Comparison of ENCODE assay signal across 16 cellular contexts in the genomic region with DNA sequence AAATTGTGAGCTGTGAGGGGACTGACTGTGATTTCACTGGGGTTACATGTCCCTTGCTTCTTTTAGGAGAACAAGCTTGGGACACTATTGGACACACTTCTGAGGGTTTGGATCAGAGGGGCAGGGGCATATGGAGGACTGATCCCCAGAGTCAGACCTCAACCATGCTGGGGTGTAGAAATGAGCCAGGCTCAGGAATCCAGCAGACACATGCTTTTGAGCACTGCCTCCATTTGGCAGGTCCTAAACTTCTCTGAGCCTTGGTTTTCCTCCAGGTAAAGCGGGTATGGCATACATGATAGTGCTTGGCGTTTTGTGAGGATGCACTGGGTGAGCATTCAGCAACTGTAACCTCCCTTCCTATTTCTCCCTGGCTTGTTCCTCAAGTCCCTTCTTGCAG.
DNase-seq lines count a peak whose midpoint lies in the region; ATAC-seq and TF ChIP-seq lines count a peak whose summit lies in the region.
"Had no signal": no experiment of that assay in that cellular context is flagged by ENCODE, and none has a peak within 500 bp of the region (broad histone marks: within the 10 kb centered on the region; RNA-seq: fewer than 3 reads in every experiment).

No MANE protein-coding gene starts in this region.

- H3K4me1 ChIP-seq in heart right ventricle (peaks cover 28 to 59% (median 51%) of the 10 kb centered on the region in 9 donors), gastroesophageal sphincter (peaks cover 0 to 20% (median 15%) of the 10 kb centered on the region in 3 donors), sigmoid colon (peaks cover 2 to 30% (median 25%) of the 10 kb centered on the region in 4 donors), vagina (peaks cover 25% of the 10 kb centered on the region), H9 (ENCODE audit: insufficient read depth, low read length) (peaks cover 12% of the 10 kb centered on the region; the same call in 1 of the 2 replicates)

- WGBS in heart right ventricle, 2 donors, result 82 to 83% methylated on average over 2 of the region's 2 CpGs
- 80% methylated on average over 2 of the region's 2 CpGs; no CpG with 5 or more reads in 1 of the 2 donors for WGBS in gastroesophageal sphincter (ENCODE audit: low coverage in 1 of 2), 2 donors
- WGBS in sigmoid colon, 2 donors, result 92 to 93% methylated on average over 2 of the region's 2 CpGs
- WGBS in H9 (ENCODE audit: extremely low coverage, insufficient read length, low lambda C conversion rate), result no CpG with 5 or more reads among the region's 2 CpGs

- H3K27ac Mint-ChIP-seq in stimulated activated effector memory CD8-positive, alpha-beta T cell treated with anti-CD3 and anti-CD28 coated beads, Interleukin-12 subunit alpha, Interleukin-12 subunit beta, amount 100 ng/mL, for 72 hours, result no peak overlapping the region
- peak overlapping the region in 1 of 3 experiments; percentile 79; a peak in 2 of 7 replicates for H3K27ac Mint-ChIP-seq in H9
- H3K27ac Mint-ChIP-seq: activated CD4-positive, alpha-beta T cell treated with anti-CD3 and anti-CD28 coated beads, Interleukin-2, amount 10 ng/mL, durations not matched to agents 7 days and 5 days; activated naive CD8-positive, alpha-beta T cell treated with anti-CD3 and anti-CD28 coated beads, Interleukin-2, amount 50 U/mL, for 24 hours; dendritic cell treated with granulocyte-macrophage colony-stimulating factor and Interleukin-4, amounts not matched to agents 40 ng/mL and 50 ng/mL, for 4 days had no signal

- H4K91ac ChIP-seq in H9 (ENCODE audit: insufficient read length, low read depth, low read length), result no peak overlapping the region

- H2AFZ ChIP-seq in H9 (ENCODE audit: low read length), result no peak overlapping the region

- DNase-seq in heart right ventricle, result no peak
- no peak for DNase-seq in left cardiac atrium
- no peak for DNase-seq in sigmoid colon
- no peak for DNase-seq in vagina (ENCODE audit: extremely low spot score in 2 of 2)
- no peak for DNase-seq in stimulated activated effector memory CD8-positive, alpha-beta T cell treated with anti-CD3 and anti-CD28 coated beads, Interleukin-12 subunit alpha, Interleukin-12 subunit beta, amount 100 ng/mL, for 72 hours (ENCODE audit: low spot score in 2 of 2)
- DNase-seq in NCI-H748 treated with DMSO at 0.1 percent for 48 hours (lab: John Stamatoyannopoulos, UW), result no peak
- no peak for DNase-seq in H9
- DNase-seq: activated CD4-positive, alpha-beta T cell treated with anti-CD3 and anti-CD28 coated beads, Interleukin-2, amount 10 ng/mL, durations not matched to agents 7 days and 5 days; activated naive CD8-positive, alpha-beta T cell treated with anti-CD3 and anti-CD28 coated beads, Interleukin-2, amount 50 U/mL, for 24 hours; activated T-cell treated with anti-CD3 and anti-CD28 coated beads, Interleukin-2, amount 50 U/mL, for 4 hours; COR-L47; KG1; NCI-H1105 had no signal

- H3K4me3 ChIP-seq in heart right ventricle, result no peak overlapping the region
- H3K4me3 ChIP-seq in gastroesophageal sphincter, result no peak overlapping the region
- H3K4me3 ChIP-seq in sigmoid colon, result no peak overlapping the region
- H3K4me3 ChIP-seq in vagina, result no peak overlapping the region

- no peak overlapping the region for H3K23ac ChIP-seq in H9 (ENCODE audit: insufficient read length, low read depth, low read length)

- H2BK120ac ChIP-seq in H9 (ENCODE audit: low read depth, low read length, poor library complexity, severe bottlenecking), result no peak overlapping the region

- no peaks in the 10 kb centered on the region for H3K9me3 ChIP-seq in heart right ventricle
- no peaks in the 10 kb centered on the region for H3K9me3 ChIP-seq in gastroesophageal sphincter
- H3K9me3 ChIP-seq in sigmoid colon, result no peaks in the 10 kb centered on the region
- no peaks in the 10 kb centered on the region for H3K9me3 ChIP-seq in vagina
- no peaks in the 10 kb centered on the region for H3K9me3 ChIP-seq in H9 (ENCODE audit: control insufficient read depth, low read depth, low read length)

- no peak for TF ChIP-seq CTCF in heart right ventricle (IDR thresholded peaks at IDR 0.05)
- TF ChIP-seq CTCF in gastroesophageal sphincter (IDR thresholded peaks at IDR 0.05), result no peak
- TF ChIP-seq CTCF in sigmoid colon (IDR thresholded peaks at IDR 0.05), result no peak
- TF ChIP-seq CTCF in vagina (IDR thresholded peaks at IDR 0.05), result no peak
- TF ChIP-seq CTCF in H9 (conservative IDR thresholded peaks at IDR 0.05), result no peak

- no peak overlapping the region for H2BK15ac ChIP-seq in H9 (ENCODE audit: low read depth, low read length)

- TF ChIP-seq POLR2A in gastroesophageal sphincter (IDR thresholded peaks at IDR 0.05), result no peak
- TF ChIP-seq POLR2A in sigmoid colon (IDR thresholded peaks at IDR 0.05), result no peak
- TF ChIP-seq POLR2A in vagina (IDR thresholded peaks at IDR 0.05), result no peak

- H4K5ac ChIP-seq in H9 (ENCODE audit: insufficient read length, low read depth, low read length), result no peak overlapping the region

- no peaks in the 10 kb centered on the region for H3K23me2 ChIP-seq in H9 (ENCODE audit: insufficient read length, low read depth, low read length, poor library complexity, severe bottlenecking)

- peak overlapping the region; percentile 75 to 94 (median 88) for H3K27ac ChIP-seq in heart right ventricle
- H3K27ac ChIP-seq in gastroesophageal sphincter, result peak overlapping the region in 3 of 4 donors; percentile 77 to 88 (median 80)
- peak overlapping the region; percentile 71 to 81 (median 76) for H3K27ac ChIP-seq in sigmoid colon
- peak overlapping the region; percentile 92 for H3K27ac ChIP-seq in vagina
- no peak overlapping the region for H3K27ac ChIP-seq in H9 (ENCODE audit: insufficient read length, low read depth, low read length)

- intact Hi-C loops in heart right ventricle (cut with DNase I) (loop anchor here in 8 of 10 donors (2.0 to 10.0 kb wide), 12 partner anchors 41 to 304 kb away; no protein-coding TSS in a partner anchor), left cardiac atrium (cut with DNase I) (loop anchor here in 1 of 2 donors (2.0 kb wide), 2 partner anchors 68 to 130 kb away; no protein-coding TSS in a partner anchor), sigmoid colon (cut with DNase I) (loop anchor here (5.0 kb wide), 5 partner anchors 79 to 374 kb away; no protein-coding TSS in a partner anchor), vagina (cut with DNase I) (loop anchor here (2.0 kb wide), 1 partner anchor 82 kb away; no protein-coding TSS in a partner anchor)

- no peak overlapping the region for H3K18ac ChIP-seq in H9 (ENCODE audit: insufficient read length, low read depth, low read length)

- no peak overlapping the region for H4K8ac ChIP-seq in H9 (replicated peaks; ENCODE audit: insufficient read length, low read depth, low read length)

- H3K36me3 ChIP-seq in heart right ventricle (no peaks in the 10 kb centered on the region), gastroesophageal sphincter (no peaks in the 10 kb centered on the region), sigmoid colon (no peaks in the 10 kb centered on the region), vagina (no peaks in the 10 kb centered on the region)

- H2BK20ac ChIP-seq in H9 (ENCODE audit: low read depth, low read length, poor library complexity, severe bottlenecking), result no peak overlapping the region

- no peak overlapping the region for H2BK12ac ChIP-seq in H9 (ENCODE audit: insufficient read length, low read depth, low read length)

- no peaks in the 10 kb centered on the region for H3K79me2 ChIP-seq in H9 (ENCODE audit: insufficient read depth, low read length)

- H3K56ac ChIP-seq in H9 (ENCODE audit: insufficient read length, low read depth, low read length), result no peak overlapping the region

- no peak overlapping the region for H2AK5ac ChIP-seq in H9 (ENCODE audit: insufficient read length, low read length)

- no peak overlapping the region for H3K4me3 Mint-ChIP-seq in stimulated activated effector memory CD8-positive, alpha-beta T cell treated with anti-CD3 and anti-CD28 coated beads, Interleukin-12 subunit alpha, Interleukin-12 subunit beta, amount 100 ng/mL, for 72 hours
- H3K4me3 Mint-ChIP-seq in H9, result no peak overlapping the region
- H3K4me3 Mint-ChIP-seq: activated CD4-positive, alpha-beta T cell treated with anti-CD3 and anti-CD28 coated beads, Interleukin-2, amount 10 ng/mL, durations not matched to agents 7 days and 5 days; activated naive CD8-positive, alpha-beta T cell treated with anti-CD3 and anti-CD28 coated beads, Interleukin-2, amount 50 U/mL, for 24 hours; activated T-cell treated with anti-CD3 and anti-CD28 coated beads, Interleukin-2, amount 50 U/mL, for 4 hours; dendritic cell treated with granulocyte-macrophage colony-stimulating factor and Interleukin-4, amounts not matched to agents 40 ng/mL and 50 ng/mL, for 4 days; neural crest cell had no signal

- H3K79me1 ChIP-seq in H9 (ENCODE audit: insufficient read depth, low read depth, low read length, poor library complexity, severe bottlenecking), result no peaks in the 10 kb centered on the region

- H3K36me3 Mint-ChIP-seq in stimulated activated effector memory CD8-positive, alpha-beta T cell treated with anti-CD3 and anti-CD28 coated beads, Interleukin-12 subunit alpha, Interleukin-12 subunit beta, amount 100 ng/mL, for 72 hours, result no peaks in the 10 kb centered on the region
- H3K36me3 Mint-ChIP-seq in H9 (ENCODE audit: insufficient read depth in 1 of 3, low read depth in 3 of 3), result no peaks in the 10 kb centered on the region; a peak in 2 of 7 replicates

- no peak overlapping the region for H3K4ac ChIP-seq in H9 (ENCODE audit: low read depth, low read length)

- ATAC-seq in heart right ventricle (peak in 1 of 8 donors; percentile 0), left cardiac atrium (no peak), gastroesophageal sphincter (no peak)
- ATAC-seq in stimulated activated effector memory CD8-positive, alpha-beta T cell treated with anti-CD3 and anti-CD28 coated beads, Interleukin-12 subunit alpha, Interleukin-12 subunit beta, amount 100 ng/mL, for 72 hours, result no peak
- ATAC-seq: activated naive CD8-positive, alpha-beta T cell treated with anti-CD3 and anti-CD28 coated beads, Interleukin-2, amount 50 U/mL, for 24 hours; activated T-cell treated with anti-CD3 and anti-CD28 coated beads, Interleukin-2, amount 50 U/mL, for 4 hours had no signal

- H3K4me2 ChIP-seq in H9 (ENCODE audit: insufficient read depth, insufficient read length, low read length), result no peak overlapping the region

- no peaks in the 10 kb centered on the region for H3K9me3 Mint-ChIP-seq in stimulated activated effector memory CD8-positive, alpha-beta T cell treated with anti-CD3 and anti-CD28 coated beads, Interleukin-12 subunit alpha, Interleukin-12 subunit beta, amount 100 ng/mL, for 72 hours
- H3K9me3 Mint-ChIP-seq in H9, result no peaks in the 10 kb centered on the region
- H3K9me3 Mint-ChIP-seq: activated CD4-positive, alpha-beta T cell treated with anti-CD3 and anti-CD28 coated beads, Interleukin-2, amount 10 ng/mL, durations not matched to agents 7 days and 5 days; activated naive CD8-positive, alpha-beta T cell treated with anti-CD3 and anti-CD28 coated beads, Interleukin-2, amount 50 U/mL, for 24 hours; activated T-cell treated with anti-CD3 and anti-CD28 coated beads, Interleukin-2, amount 50 U/mL, for 4 hours had no signal

- no peak overlapping the region for H3K9ac ChIP-seq in H9 (ENCODE audit: extremely low read depth, insufficient read length, low read length)

- H4K20me1 ChIP-seq in H9 (ENCODE audit: control insufficient read depth, insufficient read depth, insufficient read length), result no peaks in the 10 kb centered on the region

- H3T11ph ChIP-seq in H9 (ENCODE audit: low read length), result no peak overlapping the region

- no peak for TF ChIP-seq EP300 in gastroesophageal sphincter (IDR thresholded peaks at IDR 0.05)
- no peak for TF ChIP-seq EP300 in sigmoid colon (IDR thresholded peaks at IDR 0.05)

- H3K4me1 Mint-ChIP-seq in stimulated activated effector memory CD8-positive, alpha-beta T cell treated with anti-CD3 and anti-CD28 coated beads, Interleukin-12 subunit alpha, Interleukin-12 subunit beta, amount 100 ng/mL, for 72 hours, result no peaks in the 10 kb centered on the region
- peaks cover 24 to 26% of the 10 kb centered on the region in 2 experiments for H3K4me1 Mint-ChIP-seq in H9
- H3K4me1 Mint-ChIP-seq: activated CD4-positive, alpha-beta T cell treated with anti-CD3 and anti-CD28 coated beads, Interleukin-2, amount 10 ng/mL, durations not matched to agents 7 days and 5 days; activated naive CD8-positive, alpha-beta T cell treated with anti-CD3 and anti-CD28 coated beads, Interleukin-2, amount 50 U/mL, for 24 hours had no signal

- no peak overlapping the region for H2BK5ac ChIP-seq in H9 (ENCODE audit: insufficient read length, low read length)

- peaks cover 25% of the 10 kb centered on the region for H3K27me3 Mint-ChIP-seq in H9 (ENCODE audit: low read depth)
- H3K27me3 Mint-ChIP-seq: dendritic cell treated with granulocyte-macrophage colony-stimulating factor and Interleukin-4, amounts not matched to agents 40 ng/mL and 50 ng/mL, for 4 days had no signal

- H3K14ac ChIP-seq in H9 (ENCODE audit: insufficient read depth, low read length), result no peak overlapping the region

- H3K27me3 ChIP-seq in heart right ventricle, result no peaks in the 10 kb centered on the region
- no peaks in the 10 kb centered on the region for H3K27me3 ChIP-seq in gastroesophageal sphincter
- H3K27me3 ChIP-seq in sigmoid colon, result no peaks in the 10 kb centered on the region
- H3K27me3 ChIP-seq in vagina, result no peaks in the 10 kb centered on the region
- no peaks in the 10 kb centered on the region for H3K27me3 ChIP-seq in H9 (ENCODE audit: insufficient read depth, low read length)
